Comparison of ENCODE assay signal across 14 cellular contexts in the genomic region with DNA sequence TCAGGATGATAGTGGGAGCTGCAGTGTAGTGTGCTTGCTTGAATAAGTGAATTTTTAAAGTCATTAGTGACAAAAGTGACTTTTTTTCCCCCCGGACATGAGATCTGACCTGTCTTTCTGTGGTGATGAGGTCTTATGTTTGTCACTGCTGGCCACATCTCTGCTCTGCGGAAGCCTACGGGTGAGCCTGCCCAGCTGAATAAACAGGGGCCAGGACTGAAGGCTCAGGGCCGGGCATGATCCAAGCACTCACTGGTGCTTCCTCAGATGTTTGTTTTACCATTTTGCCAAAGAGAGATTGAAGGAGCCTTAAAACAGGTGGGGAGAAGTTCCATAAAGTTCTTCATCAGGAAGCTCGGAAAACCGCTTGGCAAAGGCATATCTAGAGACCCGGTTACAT.
"Had no signal": no experiment of that assay in that cellular context is flagged by ENCODE, and none has a peak within 500 bp of the region (broad histone marks: within the 10 kb centered on the region; RNA-seq: fewer than 3 reads in every experiment).

No MANE protein-coding gene starts in this region.

- ATAC-seq: foreskin keratinocyte, SK-N-SH treated with all-trans-retinoic acid at 6 μM for 48 hours had no signal

- DNase-seq: activated CD4-positive, alpha-beta T cell treated with anti-CD3 and anti-CD28 coated beads for 1 hour; activated CD4-positive, alpha-beta T cell treated with anti-CD3 and anti-CD28 coated beads, Interleukin-2, amount 50 U/mL, for 4 hours; activated naive CD4-positive, alpha-beta T cell treated with anti-CD3 and anti-CD28 coated beads, Interleukin-2, amount 10 ng/mL, durations not matched to agents 7 days and 5 days; caudate nucleus; colonic mucosa; effector CD8-positive, alpha-beta T cell; foreskin keratinocyte; glutamatergic neuron; stimulated activated CD4-positive, alpha-beta T cell treated with anti-CD3 and anti-CD28 coated beads, Interleukin-4, amount 100 ng/mL, for 24 hours; stimulated activated naive CD4-positive, alpha-beta T cell; substantia nigra had no signal

- H3K4me1 ChIP-seq: colonic mucosa had no signal

- H3K9me3 ChIP-seq: colonic mucosa, neutrophil had no signal

- H3K4me3 ChIP-seq: colonic mucosa, skin epidermis had no signal

- H3K36me3 ChIP-seq: colonic mucosa, neutrophil had no signal

- H3K27ac ChIP-seq: colonic mucosa, foreskin keratinocyte, neutrophil, skin epidermis had no signal

- H3K27me3 ChIP-seq: colonic mucosa, foreskin keratinocyte, neutrophil had no signal
